In genomic region chr4:106463622-106464021, GRCh38 we compare ENCODE assay signal across 24 cellular contexts.
"Had no signal": no experiment of that assay in that cellular context is flagged by ENCODE, and none has a peak within 500 bp of the region (broad histone marks: within the 10 kb centered on the region; RNA-seq: fewer than 3 reads in every experiment).

No MANE protein-coding gene starts in this region.

- H3K4me3 ChIP-seq: esophagus squamous epithelium, gastrocnemius medialis, heart right ventricle, left lung, lower lobe of right lung, mucosa of descending colon had no signal

- H3K27me3 ChIP-seq: esophagus squamous epithelium, gastrocnemius medialis, heart right ventricle, left lung had no signal

- H3K9me3 ChIP-seq: esophagus squamous epithelium, gastrocnemius medialis, left lung, lower lobe of right lung, mucosa of descending colon had no signal

- ATAC-seq: effector memory CD8-positive, alpha-beta T cell; esophagus mucosa; gastrocnemius medialis; heart right ventricle; left cardiac atrium; left lung; left ventricle myocardium superior; lower lobe of right lung; mucosa of descending colon; naive thymus-derived CD8-positive, alpha-beta T cell had no signal

- DNase-seq: cortex of kidney; effector CD8-positive, alpha-beta T cell; effector memory CD8-positive, alpha-beta T cell; endodermal cell; erythroblast; esophagus squamous epithelium; foreskin melanocyte; gastrocnemius medialis; glutamatergic neuron; head of caudate nucleus; heart right ventricle; hippocampal formation; left cardiac atrium; left lung; left ventricle myocardium superior; lower lobe of right lung; mesenchymal stem cell; mucosa of descending colon; naive B cell; naive thymus-derived CD8-positive, alpha-beta T cell had no signal

- H3K27ac ChIP-seq: epithelial cell of prostate, esophagus squamous epithelium, gastrocnemius medialis, heart right ventricle, left lung, lower lobe of right lung had no signal

- H3K4me1 Mint-ChIP-seq: endodermal cell; mesothelial cell of epicardium; naive B cell; naive thymus-derived CD8-positive, alpha-beta T cell had no signal

- H3K4me3 Mint-ChIP-seq: dendritic cell treated with granulocyte-macrophage colony-stimulating factor and Interleukin-4, amounts not matched to agents 40 ng/mL and 50 ng/mL, for 4 days; effector memory CD8-positive, alpha-beta T cell; endodermal cell; mesothelial cell of epicardium; naive B cell; naive thymus-derived CD8-positive, alpha-beta T cell had no signal

- H3K27me3 Mint-ChIP-seq: dendritic cell treated with granulocyte-macrophage colony-stimulating factor and Interleukin-4, amounts not matched to agents 40 ng/mL and 50 ng/mL, for 4 days; effector memory CD8-positive, alpha-beta T cell; naive B cell; naive thymus-derived CD8-positive, alpha-beta T cell had no signal

- H3K36me3 Mint-ChIP-seq: mesothelial cell of epicardium; naive B cell; naive thymus-derived CD8-positive, alpha-beta T cell had no signal

- H3K4me1 ChIP-seq: esophagus squamous epithelium, gastrocnemius medialis, heart right ventricle, left lung, lower lobe of right lung had no signal

- H3K27ac Mint-ChIP-seq: dendritic cell treated with granulocyte-macrophage colony-stimulating factor and Interleukin-4, amounts not matched to agents 40 ng/mL and 50 ng/mL, for 4 days; effector memory CD8-positive, alpha-beta T cell; endodermal cell; mesothelial cell of epicardium; naive B cell; naive thymus-derived CD8-positive, alpha-beta T cell had no signal

- H3K36me3 ChIP-seq: esophagus squamous epithelium, gastrocnemius medialis, heart right ventricle, left lung, lower lobe of right lung had no signal

- H3K9me3 Mint-ChIP-seq: endodermal cell had no signal
